ENCODE assay signal across 9 cellular contexts in the genomic region with DNA sequence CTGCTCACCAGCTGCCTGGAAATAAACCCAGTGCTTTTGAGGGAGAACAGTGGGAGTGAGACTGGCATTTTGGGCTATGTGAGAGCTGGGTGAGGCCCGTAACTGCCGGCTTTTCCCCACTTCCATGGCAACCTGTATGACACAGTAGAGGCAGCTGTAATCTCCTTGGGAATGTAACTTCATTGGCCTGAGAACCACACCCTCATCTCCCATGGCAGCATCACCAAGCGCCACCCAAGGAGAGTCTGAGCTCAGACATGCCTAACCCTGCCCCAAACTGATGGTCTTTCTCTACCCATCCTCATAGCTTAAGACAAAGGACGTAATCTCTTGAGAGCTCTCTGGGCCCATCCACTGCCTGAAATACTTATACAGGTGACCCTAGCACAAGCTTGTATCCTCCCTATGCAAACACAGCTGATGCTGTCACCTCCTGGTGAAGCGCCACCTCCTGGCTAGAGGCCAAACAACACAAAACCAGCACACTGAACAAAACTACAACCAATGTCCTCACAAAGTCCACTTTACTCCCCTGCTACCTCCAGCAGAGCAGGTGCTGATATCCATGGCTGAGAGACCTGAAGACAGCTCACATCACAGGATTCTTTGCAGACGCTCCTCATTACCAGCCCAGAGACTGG.
DNase-seq lines count a peak whose midpoint lies in the region; ATAC-seq and TF ChIP-seq lines count a peak whose summit lies in the region.
"Had no signal": no experiment of that assay in that cellular context is flagged by ENCODE, and none has a peak within 500 bp of the region (broad histone marks: within the 10 kb centered on the region; RNA-seq: fewer than 3 reads in every experiment).

No MANE protein-coding gene starts in this region.

- TF ChIP-seq CTCF in brain microvascular endothelial cell (IDR thresholded peaks at IDR 0.05; ENCODE audit: low read depth, low read length, missing control alignments) (peak; percentile 54), progenitor cell of endocrine pancreas (IDR thresholded peaks at IDR 0.05; ENCODE audit: unreplicated experiment) (peak; percentile 55)

- ATAC-seq in HG02763 (IDR thresholded peaks at IDR 0.05; ENCODE audit: unreplicated experiment) (no peak), HG02623 (IDR thresholded peaks at IDR 0.05; ENCODE audit: unreplicated experiment) (no peak), HG02981 (IDR thresholded peaks at IDR 0.05; ENCODE audit: unreplicated experiment) (no peak)
- ATAC-seq: Right ventricle myocardium inferior had no signal

- in situ Hi-C loops in brain microvascular endothelial cell (cut with HindIII; ENCODE audit: low pct_ligation_motif_present, low sequenced_read_pairs), result no loop called here

- DNase-seq in activated CD4-positive, alpha-beta T cell treated with anti-CD3 and anti-CD28 coated beads for 48 hours, result peak; percentile 18
- DNase-seq in activated CD4-positive, alpha-beta T cell treated with anti-CD3 and anti-CD28 coated beads, Interleukin-2, amount 10 ng/mL, durations not matched to agents 7 days and 5 days, result no peak
- DNase-seq in NCI-H146 (lab: John Stamatoyannopoulos, UW), result peak; percentile 98
- DNase-seq in brain microvascular endothelial cell, result no peak
- DNase-seq in progenitor cell of endocrine pancreas (ENCODE audit: low spot score, unreplicated experiment), result no peak

- no peak overlapping the region for H3K4me3 ChIP-seq in brain microvascular endothelial cell (ENCODE audit: low read depth, low read length)

- CTCF ChIA-PET in activated CD4-positive, alpha-beta T cell treated with anti-CD3 and anti-CD28 coated beads, Interleukin-2, amount 10 ng/mL, durations not matched to agents 7 days and 5 days (lab: Charles Lee), result no interaction called here

- no peak overlapping the region for H3K27ac Mint-ChIP-seq in activated CD4-positive, alpha-beta T cell treated with anti-CD3 and anti-CD28 coated beads, Interleukin-2, amount 10 ng/mL, durations not matched to agents 7 days and 5 days
- no peak overlapping the region for H3K27ac Mint-ChIP-seq in progenitor cell of endocrine pancreas

- POLR2A ChIA-PET in activated CD4-positive, alpha-beta T cell treated with anti-CD3 and anti-CD28 coated beads, Interleukin-2, amount 10 ng/mL, durations not matched to agents 7 days and 5 days (lab: Charles Lee), result no interaction called here

- H3K4me3 Mint-ChIP-seq in activated CD4-positive, alpha-beta T cell treated with anti-CD3 and anti-CD28 coated beads, Interleukin-2, amount 10 ng/mL, durations not matched to agents 7 days and 5 days, result no peak overlapping the region
- no peak overlapping the region for H3K4me3 Mint-ChIP-seq in progenitor cell of endocrine pancreas (ENCODE audit: low read depth)

- H3K4me1 Mint-ChIP-seq in activated CD4-positive, alpha-beta T cell treated with anti-CD3 and anti-CD28 coated beads, Interleukin-2, amount 10 ng/mL, durations not matched to agents 7 days and 5 days, result no peaks in the 10 kb centered on the region
- H3K4me1 Mint-ChIP-seq in progenitor cell of endocrine pancreas (ENCODE audit: low read depth), result no peaks in the 10 kb centered on the region

- no peaks in the 10 kb centered on the region for H3K36me3 Mint-ChIP-seq in activated CD4-positive, alpha-beta T cell treated with anti-CD3 and anti-CD28 coated beads, Interleukin-2, amount 10 ng/mL, durations not matched to agents 7 days and 5 days (ENCODE audit: low read depth)
- H3K36me3 Mint-ChIP-seq in progenitor cell of endocrine pancreas (ENCODE audit: insufficient read depth), result no peaks in the 10 kb centered on the region

- no peaks in the 10 kb centered on the region for H3K27me3 ChIP-seq in brain microvascular endothelial cell (replicated peaks)

- no peaks in the 10 kb centered on the region for H3K36me3 ChIP-seq in brain microvascular endothelial cell (replicated peaks)

- H3K27ac ChIP-seq in brain microvascular endothelial cell, result no peak overlapping the region

- H3K9me3 Mint-ChIP-seq in activated CD4-positive, alpha-beta T cell treated with anti-CD3 and anti-CD28 coated beads, Interleukin-2, amount 10 ng/mL, durations not matched to agents 7 days and 5 days, result peaks cover 16% of the 10 kb centered on the region
- peaks cover 30% of the 10 kb centered on the region for H3K9me3 Mint-ChIP-seq in progenitor cell of endocrine pancreas (ENCODE audit: low read depth)

- no peaks in the 10 kb centered on the region for H3K27me3 Mint-ChIP-seq in activated CD4-positive, alpha-beta T cell treated with anti-CD3 and anti-CD28 coated beads, Interleukin-2, amount 10 ng/mL, durations not matched to agents 7 days and 5 days
- H3K27me3 Mint-ChIP-seq in progenitor cell of endocrine pancreas, result no peaks in the 10 kb centered on the region

Comparison
In these comparisons a context has a peak if more than half of its experiments do, and no peak if none do; other contexts are left out.
1. DNase-seq: peak in activated CD4-positive, alpha-beta T cell treated with anti-CD3 and anti-CD28 coated beads for 48 hours (single experiment) and NCI-H146 (single experiment); none in activated CD4-positive, alpha-beta T cell treated with anti-CD3 and anti-CD28 coated beads, Interleukin-2, amount 10 ng/mL, durations not matched to agents 7 days and 5 days (single experiment), brain microvascular endothelial cell (single experiment) and progenitor cell of endocrine pancreas (single experiment).